ENCODE assay signal across 17 cellular contexts in genomic region chr2:9366041-9366440, GRCh38. TPM values are rescaled to one million over a fixed set of nuclear protein-coding genes. Genes with fewer than 3 reads are reported as not detected.
DNase-seq lines count a peak whose midpoint lies in the region; ATAC-seq and TF ChIP-seq lines count a peak whose summit lies in the region.
"Had no signal": no experiment of that assay in that cellular context is flagged by ENCODE, and none has a peak within 500 bp of the region (broad histone marks: within the 10 kb centered on the region; RNA-seq: fewer than 3 reads in every experiment).

No MANE protein-coding gene starts in this region.

- no peaks in the 10 kb centered on the region for H3K9me2 ChIP-seq in GM23338 (ENCODE audit: insufficient read depth)

- H3K4me3 Mint-ChIP-seq in HFFc6, result no peak overlapping the region
- peak overlapping the region in 2 of 5 experiments; percentile 16 to 39 for H3K4me3 Mint-ChIP-seq in brain
- no peak overlapping the region for H3K4me3 Mint-ChIP-seq in GM23338

- no peak overlapping the region for H3K27ac ChIP-seq in GM23338 (ENCODE audit: low read depth)
- H3K27ac ChIP-seq: SK-N-MC had no signal

- H3K36me3 ChIP-seq in GM23338 (ENCODE audit: insufficient read depth), result no peaks in the 10 kb centered on the region; the same call in 1 of the 2 replicates

- no peak for TF ChIP-seq CTCF in HFFc6 (IDR thresholded peaks at IDR 0.05)
- TF ChIP-seq CTCF in brain (conservative IDR thresholded peaks at IDR 0.05), result no peak
- no peak for TF ChIP-seq CTCF in GM23338 (conservative IDR thresholded peaks at IDR 0.05; ENCODE audit: low read depth in 2 of 2)

- DNase-seq in DMS 273 treated with DMSO at 0.1 percent for 48 hours (lab: John Stamatoyannopoulos, UW), result peak; percentile 6
- DNase-seq in HFFc6, result no peak
- DNase-seq in myocyte (ENCODE audit: low read depth), result peak; percentile 33
- no peak for DNase-seq in CD1c-positive myeloid dendritic cell (ENCODE audit: extremely low spot score)
- no peak for DNase-seq in GM23338 (ENCODE audit: low spot score)
- DNase-seq in NCI-H748 (lab: John Stamatoyannopoulos, UW; ENCODE audit: unreplicated experiment), result no peak
- DNase-seq: ACHN, DMS79 treated with DMSO at 0.1 percent for 48 hours, KBM-7, MV-4-11, NCI-H2081, NCI-H2227 treated with DMSO at 0.1 percent for 48 hours, NCI-H526, SHP77 had no signal

- H3K27me3 Mint-ChIP-seq in HFFc6 (ENCODE audit: insufficient read depth) (peaks cover 2% of the 10 kb centered on the region), brain (no peaks in the 10 kb centered on the region), GM23338 (ENCODE audit: insufficient read depth, low read depth, poor library complexity) (peaks cover 6% of the 10 kb centered on the region)

- ATAC-seq in HG03108 (IDR thresholded peaks at IDR 0.05; ENCODE audit: unreplicated experiment) (no peak), GM23338 (no peak)

- no peak overlapping the region for H3K4me3 ChIP-seq in GM23338
- H3K4me3 ChIP-seq: SK-N-MC had no signal

- H3K4me1 Mint-ChIP-seq in HFFc6 (ENCODE audit: low read depth) (peaks cover 38% of the 10 kb centered on the region), brain (peaks cover 9% of the 10 kb centered on the region), GM23338 (0 out of 3 replicates have a peak, but pooled peaks cover under 1% of the 10 kb centered on the region)

- H3K27ac Mint-ChIP-seq in HFFc6 (peak overlapping the region; percentile 31; the same call in 1 of the 2 replicates), brain (peak overlapping the region in 3 of 5 experiments; percentile 44 to 93 (median 51)), GM23338 (no peak overlapping the region)

- H3F3A ChIP-seq in GM23338 (replicated peaks; ENCODE audit: low read depth), result no peaks in the 10 kb centered on the region

- no peak overlapping the region for H2AFZ ChIP-seq in GM23338

- peaks cover 60% of the 10 kb centered on the region for H3K36me3 Mint-ChIP-seq in HFFc6 (ENCODE audit: low read depth)
- H3K36me3 Mint-ChIP-seq in brain, result peaks cover 87% of the 10 kb centered on the region
- H3K36me3 Mint-ChIP-seq in GM23338 (ENCODE audit: low read depth), result peaks cover 23% of the 10 kb centered on the region; the same call in 2 of the 3 replicates

- H3K9me3 Mint-ChIP-seq in HFFc6, result no peaks in the 10 kb centered on the region
- no peaks in the 10 kb centered on the region for H3K9me3 Mint-ChIP-seq in brain
- no peaks in the 10 kb centered on the region for H3K9me3 Mint-ChIP-seq in GM23338

- H3K79me2 ChIP-seq in GM23338 (replicated peaks; ENCODE audit: insufficient read depth), result no peaks in the 10 kb centered on the region

- no peaks in the 10 kb centered on the region for H4K20me1 ChIP-seq in GM23338 (replicated peaks; ENCODE audit: insufficient read depth)

- H3K4me1 ChIP-seq in GM23338 (ENCODE audit: insufficient read depth), result no peaks in the 10 kb centered on the region

- no peaks in the 10 kb centered on the region for H3K27me3 ChIP-seq in GM23338 (ENCODE audit: insufficient read depth)

- H3K4me2 ChIP-seq in GM23338, result no peak overlapping the region

TF ChIP-seq in GM23338, 12 proteins besides CTCF, POLR2A, EP300 and RAD21 (continues in another document):
- TF ChIP-seq JUNB (IDR thresholded peaks at IDR 0.05; ENCODE audit: unreplicated experiment) (no peak), ETS1 (IDR thresholded peaks at IDR 0.05) (no peak), CREB1 (CRISPR knock-in tag; IDR thresholded peaks at IDR 0.05; ENCODE audit: low read depth) (no peak), EZH2 (IDR thresholded peaks at IDR 0.05; ENCODE audit: low read depth, unreplicated experiment) (no peak), REST (IDR thresholded peaks at IDR 0.05; ENCODE audit: unreplicated experiment) (no peak), NANOG (IDR thresholded peaks at IDR 0.05; ENCODE audit: borderline replicate concordance) (no peak), EZH2phosphoT487 (IDR thresholded peaks at IDR 0.05; ENCODE audit: unreplicated experiment) (no peak), ZNF331 (CRISPR knock-in tag; IDR thresholded peaks at IDR 0.05; ENCODE audit: low read depth) (no peak), ZNF114 (CRISPR knock-in tag; IDR thresholded peaks at IDR 0.05) (no peak)

RNA-seq across cellular contexts. Expression of gene ITGB1BP1, which starts 57.3 kb away (rescaled TPM):
- 100 to 1,000 TPM; 205 to 238 (median 225) TPM for total RNA-seq in HFFc6 (2021; fragmentation: NEBNext Ultra II Directional; extraction: Animal tissue kit (Norgen Biotek cat#: 25700))
- polyA plus RNA-seq in brain (ENCODE audit: insufficient read depth, low read depth, low replicate concordance) (64.5 TPM), GM23338 (2016; fragmentation: Nextera tagmentation; extraction: Ambion mirVana) (47.9 and 63.5 TPM in 2 replicates)
- total RNA-seq in myocyte, result 45.9 and 47.4 TPM in 2 replicates
- 186 TPM for polyA plus RNA-seq in myocyte (2012)
- 19.2 and 29.1 TPM in 2 replicates for total RNA-seq in GM23338 (2014; rRNA removed; shearing (Covaris generic))

RNA-seq across cellular contexts. Expression of gene CPSF3, which starts 57.4 kb away (rescaled TPM):
- total RNA-seq in HFFc6 (2021; fragmentation: NEBNext Ultra II Directional; extraction: Animal tissue kit (Norgen Biotek cat#: 25700)), result 10 to 100 TPM; 40.6 to 49.8 (median 44.5) TPM
- polyA plus RNA-seq in brain (ENCODE audit: insufficient read depth, low read depth, low replicate concordance) (24.1 TPM), GM23338 (2016; fragmentation: Nextera tagmentation; extraction: Ambion mirVana) (74.9 and 77.1 TPM in 2 replicates)
- 44.0 and 45.3 TPM in 2 replicates for total RNA-seq in myocyte
- 22.4 TPM for polyA plus RNA-seq in myocyte (2012)
- total RNA-seq in GM23338 (2014; rRNA removed; shearing (Covaris generic)), result 105 and 123 TPM in 2 replicates

Comparison
In these comparisons a context has a peak if more than half of its experiments do, and no peak if none do; other contexts are left out.
1. DNase-seq: peak in DMS 273 treated with DMSO at 0.1 percent for 48 hours (single experiment) and myocyte (single experiment); none in HFFc6 (single experiment), CD1c-positive myeloid dendritic cell (single experiment), GM23338 (single experiment) and NCI-H748 (single experiment).